ENCODE assay signal across 21 cellular contexts in genomic region chr5:173394701-173395100, GRCh38.
"Had no signal": no experiment of that assay in that cellular context is flagged by ENCODE, and none has a peak within 500 bp of the region (broad histone marks: within the 10 kb centered on the region; RNA-seq: fewer than 3 reads in every experiment).

No MANE protein-coding gene starts in this region.

- ATAC-seq: mucosa of descending colon; natural killer cell treated with Interleukin-12 subunit alpha and Interleukin-12 subunit beta and Interleukin-15 and Interleukin-18, amount 100 ng/mL, for 72 hours had no signal

- H3K27ac ChIP-seq: brain microvascular endothelial cell, dorsolateral prefrontal cortex, left ventricle myocardium inferior, spleen, thoracic aorta had no signal

- H3K27me3 ChIP-seq: brain microvascular endothelial cell, dorsolateral prefrontal cortex had no signal

- H3K4me3 ChIP-seq: coronary artery, dorsolateral prefrontal cortex, left ventricle myocardium inferior, lung, mucosa of descending colon, spleen, thoracic aorta had no signal

- DNase-seq: activated CD4-positive, alpha-beta memory T cell treated with anti-CD3 and anti-CD28 coated beads for 36 hours; activated CD4-positive, alpha-beta T cell treated with anti-CD3 and anti-CD28 coated beads, Interleukin-2, amount 10 ng/mL, durations not matched to agents 24 days and 14 days; activated CD4-positive, CD25-positive, alpha-beta regulatory T cell treated with anti-CD3 and anti-CD28 coated beads, Interleukin-2, amount 50 U/mL, for 72 hours; activated CD8-positive, alpha-beta memory T cell treated with anti-CD3 and anti-CD28 coated beads, Interleukin-2, amount 50 U/mL, for 48 hours; activated gamma-delta T cell; activated naive CD4-positive, alpha-beta T cell treated with anti-CD3 and anti-CD28 coated beads, Interleukin-2, amount 50 U/mL, for 16 hours; activated T-cell treated with anti-CD3 and anti-CD28 coated beads, Interleukin-2, amount 50 U/mL, for 24 hours; dorsolateral prefrontal cortex; effector memory CD4-positive, alpha-beta T cell; erythroblast; left ventricle myocardium inferior; mucosa of descending colon; right cardiac atrium; spleen; stimulated activated naive CD4-positive, alpha-beta T cell; T-helper 2 cell had no signal

- H3K36me3 ChIP-seq: brain microvascular endothelial cell, left ventricle myocardium inferior, spleen, thoracic aorta had no signal

- H3K9me3 ChIP-seq: thoracic aorta had no signal

- H3K4me1 ChIP-seq: left ventricle myocardium inferior, spleen had no signal
